Comparison of ENCODE assay signal across 9 cellular contexts in the genomic region with DNA sequence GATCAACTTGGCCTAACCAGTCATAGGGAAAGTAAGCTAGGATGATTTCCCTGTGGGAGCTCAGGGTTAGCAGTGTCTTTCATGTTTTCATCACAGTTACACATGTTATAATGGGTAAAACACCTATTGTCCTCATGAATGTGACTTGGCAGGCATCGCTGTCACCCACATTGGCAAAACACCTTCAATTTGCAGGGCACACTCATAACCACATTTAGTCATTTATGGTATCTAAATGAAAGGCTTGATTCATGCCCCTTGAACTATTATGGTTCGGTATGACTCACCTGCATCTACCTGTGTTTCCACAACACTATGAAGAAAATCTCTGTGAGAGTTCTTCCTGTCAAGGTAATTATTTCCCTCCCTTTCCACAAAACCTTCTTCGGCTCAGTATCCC. TPM values are rescaled to one million over a fixed set of nuclear protein-coding genes. Genes with fewer than 3 reads are reported as not detected.
A peak's percentile ranks its signal among the peaks of the same experiment; 100 is the strongest.
DNase-seq lines count a peak whose midpoint lies in the region; ATAC-seq and TF ChIP-seq lines count a peak whose summit lies in the region.
"Had no signal": no experiment of that assay in that cellular context is flagged by ENCODE, and none has a peak within 500 bp of the region (broad histone marks: within the 10 kb centered on the region; RNA-seq: fewer than 3 reads in every experiment).

No MANE protein-coding gene starts in this region.

- DNase-seq in Panc1 (ENCODE audit: low read depth, low spot score), result no peak
- peak; percentile 85 for DNase-seq in renal cortical epithelial cell (ENCODE audit: low read depth)
- DNase-seq in naive thymus-derived CD4-positive, alpha-beta T cell, result no peak
- no peak for DNase-seq in GM19240 (ENCODE audit: insufficient read length, low spot score)
- no peak for DNase-seq in COLO829 (ENCODE audit: low spot score)
- DNase-seq in H7, result no peak

- H3K27ac ChIP-seq in Panc1 (ENCODE audit: low read length), result no peak overlapping the region
- no peak overlapping the region for H3K27ac ChIP-seq in naive thymus-derived CD4-positive, alpha-beta T cell (ENCODE audit: low read depth, low read length)
- H3K27ac ChIP-seq: parathyroid adenoma had no signal

- in situ Hi-C loops in Panc1 (cut with HindIII; ENCODE audit: low pct_unique_long_range_greater_than_20kb, low sequenced_read_pairs), result no loop called here

- intact Hi-C loops in Panc1 (cut with micrococcal nuclease; ENCODE audit: unreplicated experiment), result loop anchor here (1.0 kb wide), 1 partner anchor 86 kb away; no protein-coding TSS in a partner anchor
- intact Hi-C loops in naive thymus-derived CD4-positive, alpha-beta T cell (cut with micrococcal nuclease), result loop anchor here in 1 of 2 donors (1.0 to 2.0 kb wide), 2 partner anchors 86 to 633 kb away; no protein-coding TSS in a partner anchor

- no peaks in the 10 kb centered on the region for H3K36me3 Mint-ChIP-seq in naive thymus-derived CD4-positive, alpha-beta T cell

- no peaks in the 10 kb centered on the region for H3K9me3 ChIP-seq in Panc1 (ENCODE audit: control insufficient read depth, insufficient read depth, low read depth, low read length)
- no peaks in the 10 kb centered on the region for H3K9me3 ChIP-seq in naive thymus-derived CD4-positive, alpha-beta T cell (ENCODE audit: control insufficient read depth in 2 of 3, low read length in 3 of 3)

- H3K4me3 Mint-ChIP-seq in naive thymus-derived CD4-positive, alpha-beta T cell, result no peak overlapping the region

- H3K4me3 ChIP-seq in Panc1 (ENCODE audit: low read depth in 2 of 2, low read length in 2 of 2), result no peak overlapping the region
- H3K4me3 ChIP-seq in naive thymus-derived CD4-positive, alpha-beta T cell (ENCODE audit: low read length), result no peak overlapping the region
- H3K4me3 ChIP-seq in H7 (ENCODE audit: insufficient read depth, low read depth, low read length), result no peak overlapping the region

- no TSS peak for BruUV-seq in Panc1 (replicated peaks; lab: Mats Ljungman, UMichigan)

- no peaks in the 10 kb centered on the region for H3K36me3 ChIP-seq in Panc1 (ENCODE audit: control insufficient read depth, insufficient read depth, low read length)
- no peaks in the 10 kb centered on the region for H3K36me3 ChIP-seq in naive thymus-derived CD4-positive, alpha-beta T cell (ENCODE audit: control insufficient read depth in 2 of 3, insufficient read depth in 3 of 3, low read length in 3 of 3)
- H3K36me3 ChIP-seq in H7 (replicated peaks; ENCODE audit: control insufficient read depth, insufficient read depth, low read length), result no peaks in the 10 kb centered on the region

- ATAC-seq in GM18868 (IDR thresholded peaks at IDR 0.05; ENCODE audit: unreplicated experiment) (peak; percentile 76), HG02759 (IDR thresholded peaks at IDR 0.05; ENCODE audit: unreplicated experiment) (peak; percentile 68), Panc1 (0 out of 2 replicates have a peak, but pooled peaks have one; percentile 11)
- ATAC-seq in naive thymus-derived CD4-positive, alpha-beta T cell, result no peak

- peaks cover 4 to 20% (median 11%) of the 10 kb centered on the region in 5 donors for H3K27me3 Mint-ChIP-seq in naive thymus-derived CD4-positive, alpha-beta T cell

- no peak overlapping the region for H3K27ac Mint-ChIP-seq in naive thymus-derived CD4-positive, alpha-beta T cell

- no peaks in the 10 kb centered on the region for H3K4me1 Mint-ChIP-seq in naive thymus-derived CD4-positive, alpha-beta T cell

- POLR2A ChIA-PET in Panc1 (lab: Charles Lee), result interaction anchor here (0.7 kb wide), 1 partner anchor 658 kb away, joined by 6 read pairs; no protein-coding TSS in a partner anchor
- POLR2A ChIA-PET in naive thymus-derived CD4-positive, alpha-beta T cell (lab: Charles Lee), result no interaction called here

- CTCF ChIA-PET in Panc1 (lab: Charles Lee), result interaction anchor here (0.6 to 1.5 kb wide), 9 partner anchors 49 to 1309 kb away, joined by 3 to 10 read pairs (median 4); a partner anchor contains a TSS
- CTCF ChIA-PET in naive thymus-derived CD4-positive, alpha-beta T cell (lab: Charles Lee), result interaction anchor here (0.6 to 3.1 kb wide), 4 partner anchors 30 to 1913 kb away, joined by 3 to 18 read pairs (median 4); no protein-coding TSS in a partner anchor

- no peak for TF ChIP-seq CTCF in Panc1 (IDR thresholded peaks at IDR 0.05)

- H3K27me3 ChIP-seq in Panc1 (ENCODE audit: control insufficient read depth, insufficient read depth, low read length) (no peaks in the 10 kb centered on the region), H7 (ENCODE audit: control insufficient read depth, insufficient read depth, low read length) (no peaks in the 10 kb centered on the region)
- no peaks in the 10 kb centered on the region for H3K27me3 ChIP-seq in naive thymus-derived CD4-positive, alpha-beta T cell (ENCODE audit: control insufficient read depth in 2 of 2, insufficient read depth in 2 of 2, low read length in 2 of 2)

- H3K9me3 Mint-ChIP-seq in naive thymus-derived CD4-positive, alpha-beta T cell, result no peaks in the 10 kb centered on the region

- H3K4me1 ChIP-seq in Panc1 (ENCODE audit: control insufficient read depth, insufficient read depth, low read length), result 0 out of 2 replicates have a peak, but pooled peaks cover 3% of the 10 kb centered on the region
- no peaks in the 10 kb centered on the region for H3K4me1 ChIP-seq in naive thymus-derived CD4-positive, alpha-beta T cell (ENCODE audit: control insufficient read depth in 2 of 2, insufficient read depth in 2 of 2, low read length in 2 of 2)
- H3K4me1 ChIP-seq: parathyroid adenoma had no signal

RNA-seq across cellular contexts. Expression of a gene that starts 49.2 kb away (rescaled TPM):
- total RNA-seq in Panc1 (2021; ENCODE audit: unreplicated experiment) (2.5 TPM), renal cortical epithelial cell (21.7 and 44.4 TPM in 2 replicates)
- 0.16 TPM for polyA plus RNA-seq in Panc1 (2012; ENCODE audit: insufficient read length)
- under 1 TPM in 4 of 5 experiments, not detected in 1; 0.02 to 0.05 (median 0.04) TPM for total RNA-seq in naive thymus-derived CD4-positive, alpha-beta T cell
- not detected for polyA plus RNA-seq in naive thymus-derived CD4-positive, alpha-beta T cell
- 0.10 and 0.11 TPM in 2 replicates for total RNA-seq in H7 (2014; rRNA removed; shearing (Covaris generic))
